In the genomic region with DNA sequence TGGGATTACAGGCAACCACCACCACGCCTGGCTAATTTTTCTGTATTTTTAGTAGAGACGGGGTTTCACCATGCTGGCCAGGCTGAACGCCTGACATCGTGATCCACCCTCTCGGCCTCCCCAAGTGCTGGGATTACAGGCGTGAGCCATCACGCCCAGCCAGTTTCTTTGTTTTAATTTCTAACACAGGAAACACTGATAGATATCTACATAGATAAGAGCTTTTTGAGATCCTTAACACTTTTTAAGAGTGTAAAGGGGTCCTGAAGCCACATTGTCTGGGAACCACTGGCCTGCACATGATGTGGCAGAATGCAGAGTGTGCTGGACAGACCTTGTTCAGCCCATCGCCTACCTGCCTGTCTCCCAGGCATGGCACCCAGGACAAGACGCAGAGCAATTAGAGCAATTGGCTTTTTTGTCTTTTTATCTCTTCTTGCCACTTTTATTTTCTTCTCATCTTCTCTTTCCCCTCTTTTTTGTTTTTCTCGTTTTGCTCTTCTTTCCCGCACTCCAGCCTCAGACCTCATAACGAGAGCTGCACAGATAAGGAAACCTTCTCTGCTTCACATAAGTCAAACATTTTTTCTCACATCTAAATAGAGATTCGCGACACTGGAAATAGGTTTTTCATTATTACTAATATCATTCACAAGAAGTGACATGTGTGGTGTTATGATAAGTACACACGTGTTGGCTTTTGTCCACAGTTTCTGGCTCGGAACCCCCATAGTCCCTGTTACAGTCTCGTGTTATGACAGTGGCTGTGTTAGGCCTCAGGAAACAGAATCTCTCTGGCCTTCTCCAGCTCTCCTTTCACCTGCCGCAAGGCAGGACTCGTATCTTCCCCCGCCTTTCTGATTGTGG, we compare ENCODE assay signal across 11 cellular contexts. TPM values are rescaled to one million over a fixed set of nuclear protein-coding genes. Genes with fewer than 3 reads are reported as not detected.
DNase-seq lines count a peak whose midpoint lies in the region; ATAC-seq and TF ChIP-seq lines count a peak whose summit lies in the region.
"Had no signal": no experiment of that assay in that cellular context is flagged by ENCODE, and none has a peak within 500 bp of the region (broad histone marks: within the 10 kb centered on the region; RNA-seq: fewer than 3 reads in every experiment).

No MANE protein-coding gene starts in this region.

- no peaks in the 10 kb centered on the region for H3K27me3 ChIP-seq in upper lobe of right lung

- H3K36me3 ChIP-seq in upper lobe of right lung: no peaks in the 10 kb centered on the region

- no peaks in the 10 kb centered on the region for H3K4me1 ChIP-seq in upper lobe of right lung

- TF ChIP-seq CTCF in GM12864 (IDR thresholded peaks at IDR 0.05; ENCODE audit: low read depth, low read length, missing control alignments): no peak
- TF ChIP-seq CTCF in upper lobe of right lung (IDR thresholded peaks at IDR 0.05): no peak

- no peaks in the 10 kb centered on the region for H3K9me3 ChIP-seq in upper lobe of right lung

- intact Hi-C loops in upper lobe of right lung (cut with DNase I): no loop called here

- no peak overlapping the region for H3K27ac ChIP-seq in upper lobe of right lung

- DNase-seq in GM12864 (ENCODE audit: low read depth) (peak; percentile 94), upper lobe of right lung (no peak), cerebellum (ENCODE audit: low spot score) (no peak), NCI-H2029 treated with DMSO at 0.1 percent for 48 hours (lab: John Stamatoyannopoulos, UW) (no peak), left lobe of liver (ENCODE audit: low spot score) (no peak)
- DNase-seq: CD8-positive, alpha-beta T cell had no signal

- peak overlapping the region; percentile 14 for H3K4me3 ChIP-seq in GM12864 (ENCODE audit: low read depth, low read length)
- no peak overlapping the region for H3K4me3 ChIP-seq in upper lobe of right lung
- H3K4me3 ChIP-seq: K562 had no signal

- peak; percentile 43 for ATAC-seq in GM18870 (IDR thresholded peaks at IDR 0.05; ENCODE audit: unreplicated experiment)
- peak; percentile 55 for ATAC-seq in HG02571 (IDR thresholded peaks at IDR 0.05; ENCODE audit: unreplicated experiment)
- peak; percentile 47 for ATAC-seq in HG03460 (IDR thresholded peaks at IDR 0.05; ENCODE audit: unreplicated experiment)
- no peak for ATAC-seq in upper lobe of right lung
- no peak for ATAC-seq in left lobe of liver
- ATAC-seq: CD8-positive, alpha-beta T cell; K562; SK-N-SH treated with all-trans-retinoic acid at 6 μM for 48 hours had no signal

RNA-seq across cellular contexts. Expression of a gene that starts 25.2 kb away (rescaled TPM):
- total RNA-seq in upper lobe of right lung (1.2 TPM), cerebellum (not detected), left lobe of liver (not detected)

RNA-seq across cellular contexts. Expression of a gene that starts 45.7 kb away (rescaled TPM):
- total RNA-seq in upper lobe of right lung (not detected), cerebellum (not detected), left lobe of liver (not detected)
- total RNA-seq: CD8-positive, alpha-beta T cell; K562 had no signal

Comparison
In these comparisons a context has a peak if more than half of its experiments do, and no peak if none do; other contexts are left out.
1. ATAC-seq: peak in GM18870 (single experiment), HG02571 (single experiment) and HG03460 (single experiment); none in upper lobe of right lung (single experiment) and left lobe of liver (single experiment).